In genomic region chr9:2181794-2182193, GRCh38 we compare ENCODE assay signal across 8 cellular contexts.
DNase-seq lines count a peak whose midpoint lies in the region; ATAC-seq, FAIRE-seq and TF ChIP-seq lines count a peak whose summit lies in the region.

No MANE protein-coding gene starts in this region.

- no peak overlapping the region for H3K4me3 Mint-ChIP-seq in HFFc6
- H3K4me3 Mint-ChIP-seq in activated CD8-positive, alpha-beta memory T cell treated with anti-CD3 and anti-CD28 coated beads, Interleukin-2, amount 10 ng/mL, durations not matched to agents 7 days and 5 days: no peak overlapping the region

- no peaks in the 10 kb centered on the region for H3K79me2 ChIP-seq in K562 (ENCODE audit: control insufficient read depth, insufficient read depth, low read length)

- H3K36me3 ChIP-seq in K562 (ENCODE audit: control insufficient read depth, insufficient read depth, low read length) (peaks cover 19% of the 10 kb centered on the region; the same call in 2 of the 3 replicates), right lobe of liver (peaks cover 0 to 34% (median 4%) of the 10 kb centered on the region in 4 donors)

- no peaks in the 10 kb centered on the region for H3K9me3 Mint-ChIP-seq in HFFc6
- no peaks in the 10 kb centered on the region for H3K9me3 Mint-ChIP-seq in activated CD8-positive, alpha-beta memory T cell treated with anti-CD3 and anti-CD28 coated beads, Interleukin-2, amount 10 ng/mL, durations not matched to agents 7 days and 5 days (ENCODE audit: low read depth)

- H3K9me3 ChIP-seq in K562 (replicated peaks; ENCODE audit: control insufficient read depth, insufficient read depth, low read depth, low read length): no peaks in the 10 kb centered on the region
- no peaks in the 10 kb centered on the region for H3K9me3 ChIP-seq in right lobe of liver

- CTCF ChIA-PET in K562 (lab: Yijun Ruan, JAX; ENCODE audit: low intra/inter-chr PET ratio): interaction anchor here (0.7 kb wide), 2 partner anchors 60 to 240 kb away, joined by 3 read pairs; no protein-coding TSS in a partner anchor
- CTCF ChIA-PET in activated CD8-positive, alpha-beta memory T cell treated with anti-CD3 and anti-CD28 coated beads, Interleukin-2, amount 10 ng/mL, durations not matched to agents 7 days and 5 days (lab: Charles Lee): interaction anchor here (0.6 to 2.2 kb wide), 5 partner anchors 16 to 1660 kb away, joined by 3 to 8 read pairs (median 4); no protein-coding TSS in a partner anchor

- FAIRE-seq in K562 (lab: Jason Lieb, UNC): no peak

- H3K4me1 ChIP-seq in K562 (replicated peaks in 1 of 2; ENCODE audit: control insufficient read depth in 2 of 2, insufficient read depth in 2 of 2, low read length in 2 of 2) (no peaks in the 10 kb centered on the region), right lobe of liver (no peaks in the 10 kb centered on the region)

- in situ Hi-C loops in K562 (cut with MboI): no loop called here

- intact Hi-C loops in K562 (cut with micrococcal nuclease) (no loop called here), right lobe of liver (cut with DNase I) (no loop called here)

- no peak overlapping the region for H3K27ac Mint-ChIP-seq in HFFc6
- H3K27ac Mint-ChIP-seq in activated CD8-positive, alpha-beta memory T cell treated with anti-CD3 and anti-CD28 coated beads, Interleukin-2, amount 10 ng/mL, durations not matched to agents 7 days and 5 days: no peak overlapping the region

- peaks cover 21% of the 10 kb centered on the region for H3K36me3 Mint-ChIP-seq in HFFc6 (ENCODE audit: low read depth)
- peaks cover 20% of the 10 kb centered on the region for H3K36me3 Mint-ChIP-seq in activated CD8-positive, alpha-beta memory T cell treated with anti-CD3 and anti-CD28 coated beads, Interleukin-2, amount 10 ng/mL, durations not matched to agents 7 days and 5 days

- TF ChIP-seq CTCF in HFFc6 (IDR thresholded peaks at IDR 0.05) (peak; percentile 76), K562 (IDR thresholded peaks at IDR 0.05 in 2 of 3, conservative IDR thresholded peaks at IDR 0.05 in 1 of 3; ENCODE audit: insufficient read depth in 2 of 3, low read depth in 1 of 3, low read length in 3 of 3) (peak; percentile 43 to 53 (median 45)), right lobe of liver (IDR thresholded peaks at IDR 0.05) (peak; percentile 3 to 41 (median 28))

- no peaks in the 10 kb centered on the region for H3K9me1 ChIP-seq in K562 (ENCODE audit: control insufficient read depth, insufficient read depth, low read length)

- ATAC-seq in K562 (peak; percentile 64; the same call in 1 of the 3 replicates), right lobe of liver (peak in 3 of 4 donors; percentile 35 to 50 (median 41))
- ATAC-seq in activated CD8-positive, alpha-beta memory T cell treated with anti-CD3 and anti-CD28 coated beads, Interleukin-2, amount 10 ng/mL, durations not matched to agents 7 days and 5 days: no peak

- H4K20me1 ChIP-seq in K562 (replicated peaks; ENCODE audit: control insufficient read depth, insufficient read depth, low read length): no peaks in the 10 kb centered on the region

- H3K9ac ChIP-seq in K562 (ENCODE audit: insufficient read depth in 1 of 2, low read depth in 2 of 2, low read length in 2 of 2): no peak overlapping the region

- no peaks in the 10 kb centered on the region for H3K27me3 ChIP-seq in K562 (ENCODE audit: control insufficient read depth in 2 of 2, insufficient read depth in 2 of 2, low read length in 2 of 2)
- no peaks in the 10 kb centered on the region for H3K27me3 ChIP-seq in right lobe of liver

- TF ChIP-seq RAD21 in K562 (CRISPR knock-in tag; conservative IDR thresholded peaks at IDR 0.05 in 1 of 2, IDR thresholded peaks at IDR 0.05 in 1 of 2): peak in 1 of 2 experiments; percentile 31; a peak in 1 of 4 replicates

- H2AFZ ChIP-seq in K562 (ENCODE audit: low read depth, low read length): no peak overlapping the region

- H3K27me3 Mint-ChIP-seq in HFFc6 (ENCODE audit: insufficient read depth): peaks cover 2% of the 10 kb centered on the region; the same call in 1 of the 2 replicates
- no peaks in the 10 kb centered on the region for H3K27me3 Mint-ChIP-seq in activated CD8-positive, alpha-beta memory T cell treated with anti-CD3 and anti-CD28 coated beads, Interleukin-2, amount 10 ng/mL, durations not matched to agents 7 days and 5 days

- DNase-seq in COR-L47 (lab: John Stamatoyannopoulos, UW) (peak; percentile 31), HFFc6 (no peak), K562 (ENCODE audit: extremely low read depth in 1 of 4, low spot score in 3 of 4) (peak; percentile 13 to 30 (median 22)), right lobe of liver (no peak), NCI-H2029 treated with DMSO at 0.1 percent for 48 hours (lab: John Stamatoyannopoulos, UW) (no peak), T1000 (lab: John Stamatoyannopoulos, UW) (no peak)
- DNase-seq in activated CD8-positive, alpha-beta memory T cell treated with anti-CD3 and anti-CD28 coated beads, Interleukin-2, amount 10 ng/mL, durations not matched to agents 7 days and 5 days: no peak
- no peak for DNase-seq in stimulated activated naive CD4-positive, alpha-beta T cell treated with Interleukin-2 at 50 U/mL for 16 hours (lab: John Stamatoyannopoulos, UW)

- POLR2A ChIA-PET in K562 (lab: Yijun Ruan, JAX): interaction anchor here (0.6 kb wide), 1 partner anchor 14 kb away, joined by 3 read pairs; no protein-coding TSS in a partner anchor

- H3K4me3 ChIP-seq in K562 (no peak overlapping the region), right lobe of liver (no peak overlapping the region)

- TF ChIP-seq POLR2A in K562 (conservative IDR thresholded peaks at IDR 0.05) (no peak), right lobe of liver (IDR thresholded peaks at IDR 0.05) (no peak)

- BruUV-seq in K562 (replicated peaks; lab: Mats Ljungman, UMichigan): no TSS peak

- peaks cover 20% of the 10 kb centered on the region for H3K4me1 Mint-ChIP-seq in HFFc6 (ENCODE audit: low read depth)
- no peaks in the 10 kb centered on the region for H3K4me1 Mint-ChIP-seq in activated CD8-positive, alpha-beta memory T cell treated with anti-CD3 and anti-CD28 coated beads, Interleukin-2, amount 10 ng/mL, durations not matched to agents 7 days and 5 days

- no peak for TF ChIP-seq EP300 in K562 (IDR thresholded peaks at IDR 0.05; ENCODE audit: low read length)

- no peak overlapping the region for H3K4me2 ChIP-seq in K562 (ENCODE audit: insufficient read depth, low read length)

- no peak overlapping the region for H3K27ac ChIP-seq in K562 (ENCODE audit: extremely low read depth, low read depth, low read length)
- no peak overlapping the region for H3K27ac ChIP-seq in right lobe of liver

- 76% methylated on average over 6 of the region's 7 CpGs for WGBS in K562 (ENCODE audit: insufficient coverage, low coverage, missing lambda C conversion rate)
- WGBS in right lobe of liver (ENCODE audit: insufficient coverage, low coverage, low lambda C conversion rate, missing lambda C conversion rate): 87% methylated on average over 7 of the region's 7 CpGs

TF ChIP-seq in K562, 482 proteins besides CTCF, POLR2A, EP300 and RAD21:
- TF ChIP-seq L3MBTL2 (IDR thresholded peaks at IDR 0.05): no peak
TF ChIP-seq in K562: peak in this region for 0.

Comparison
In these comparisons a context has a peak if more than half of its experiments do, and no peak if none do; other contexts are left out.
1. DNase-seq: peak in COR-L47 (single experiment) and K562 (4 of 4); none in HFFc6 (single experiment), right lobe of liver (0 of 3), NCI-H2029 treated with DMSO at 0.1 percent for 48 hours (single experiment), activated CD8-positive, alpha-beta memory T cell treated with anti-CD3 and anti-CD28 coated beads, Interleukin-2, amount 10 ng/mL, durations not matched to agents 7 days and 5 days (single experiment), stimulated activated naive CD4-positive, alpha-beta T cell treated with Interleukin-2 at 50 U/mL for 16 hours (single experiment) and T1000 (single experiment).
2. Peak in every context shown above with its lines, with median percentiles within 50 percentile points of each other: CTCF ChIP-seq.